ENCODE assay signal across 1 cellular context in genomic region chrX:2192584-2193272, GRCh38.
TF ChIP-seq lines count a peak whose summit lies in the region.

No MANE protein-coding gene starts in this region.

TF ChIP-seq in WTC11, 78 proteins besides CTCF, POLR2A, EP300 and RAD21 (continued from another document):
- TF ChIP-seq ZNF423 (CRISPR knock-in tag; IDR thresholded peaks at IDR 0.05) (no peak), GABPB1 (CRISPR knock-in tag; IDR thresholded peaks at IDR 0.05) (no peak), NR1H2 (CRISPR knock-in tag; IDR thresholded peaks at IDR 0.05) (no peak), ZBTB43 (CRISPR knock-in tag; IDR thresholded peaks at IDR 0.05) (no peak), NFE2L1 (CRISPR knock-in tag; IDR thresholded peaks at IDR 0.05) (no peak)
